In genomic region chr13:29955137-29955650, GRCh38 we compare ENCODE assay signal across 18 cellular contexts.
A peak's percentile ranks its signal among the peaks of the same experiment; 100 is the strongest.
DNase-seq lines count a peak whose midpoint lies in the region; ATAC-seq and TF ChIP-seq lines count a peak whose summit lies in the region.
"Had no signal": no experiment of that assay in that cellular context is flagged by ENCODE, and none has a peak within 500 bp of the region (broad histone marks: within the 10 kb centered on the region; RNA-seq: fewer than 3 reads in every experiment).

No MANE protein-coding gene starts in this region.

- H3K27ac ChIP-seq in GM23338 (ENCODE audit: low read depth) (no peak overlapping the region), neuronal stem cell (replicated peaks; ENCODE audit: low read length) (no peak overlapping the region), upper lobe of left lung (no peak overlapping the region)
- H3K27ac ChIP-seq: pancreas, right atrium auricular region, thoracic aorta had no signal

- H2AFZ ChIP-seq in GM23338 (peak overlapping the region; percentile 56; the same call in 1 of the 2 replicates), neuronal stem cell (ENCODE audit: low read length) (no peak overlapping the region)

- H3K4me3 ChIP-seq in GM23338 (no peak overlapping the region), neuronal stem cell (ENCODE audit: low read length in 2 of 2) (no peak overlapping the region), upper lobe of left lung (no peak overlapping the region)
- H3K4me3 ChIP-seq: pancreas, right atrium auricular region, thoracic aorta had no signal

- H3K4me1 Mint-ChIP-seq in activated naive CD4-positive, alpha-beta T cell treated with anti-CD3 and anti-CD28 coated beads for 36 hours (ENCODE audit: low read depth): peaks cover 24% of the 10 kb centered on the region
- H3K4me1 Mint-ChIP-seq in GM23338: peaks cover 39% of the 10 kb centered on the region

- H3K27me3 ChIP-seq in GM23338 (ENCODE audit: insufficient read depth): no peaks in the 10 kb centered on the region
- H3K27me3 ChIP-seq in neuronal stem cell (ENCODE audit: control insufficient read depth in 3 of 3, insufficient read depth in 3 of 3, low read depth in 1 of 3, low read length in 3 of 3): peaks cover 0 to 9% (median 0%) of the 10 kb centered on the region in 3 experiments
- no peaks in the 10 kb centered on the region for H3K27me3 ChIP-seq in upper lobe of left lung
- H3K27me3 ChIP-seq: pancreas, right atrium auricular region had no signal

- H3K9me3 Mint-ChIP-seq in activated naive CD4-positive, alpha-beta T cell treated with anti-CD3 and anti-CD28 coated beads for 36 hours: no peaks in the 10 kb centered on the region
- no peaks in the 10 kb centered on the region for H3K9me3 Mint-ChIP-seq in GM23338
- H3K9me3 Mint-ChIP-seq in activated naive CD4-positive, alpha-beta T cell treated with anti-CD3 and anti-CD28 coated beads, Interleukin-2, amount 50 U/mL, for 72 hours: no peaks in the 10 kb centered on the region
- H3K9me3 Mint-ChIP-seq: HFFc6; mesothelial cell of epicardium; nephron; stimulated activated naive B cell treated with anti-CD40 and anti-IgM and Interleukin-4, amounts not matched to agents 10 μg/mL and 1 μg/mL and 100 μg/mL, for 72 hours had no signal

- H2AK5ac ChIP-seq in neuronal stem cell (ENCODE audit: low read depth, low read length): no peak overlapping the region

- H3K4me1 ChIP-seq in GM23338 (ENCODE audit: insufficient read depth) (peaks cover 33% of the 10 kb centered on the region), neuronal stem cell (ENCODE audit: control insufficient read depth in 2 of 2, insufficient read depth in 1 of 2, low read depth in 1 of 2, low read length in 2 of 2) (peaks cover 0 to 7% of the 10 kb centered on the region in 2 donors), upper lobe of left lung (peaks cover 0 to 3% (median 0%) of the 10 kb centered on the region in 4 donors)
- H3K4me1 ChIP-seq: pancreas, right atrium auricular region had no signal

- peak overlapping the region; percentile 61 for H3K4me3 Mint-ChIP-seq in activated naive CD4-positive, alpha-beta T cell treated with anti-CD3 and anti-CD28 coated beads for 36 hours
- H3K4me3 Mint-ChIP-seq in GM23338: no peak overlapping the region
- H3K4me3 Mint-ChIP-seq: HFFc6, mesothelial cell of epicardium, nephron had no signal

- H2BK120ac ChIP-seq in neuronal stem cell (ENCODE audit: low read depth, low read length): no peak overlapping the region

- intact Hi-C loops in activated naive CD4-positive, alpha-beta T cell treated with anti-CD3 and anti-CD28 coated beads for 36 hours (cut with micrococcal nuclease): no loop called here

- H2BK5ac ChIP-seq in neuronal stem cell (ENCODE audit: low read length): no peak overlapping the region

- no peak overlapping the region for H3K18ac ChIP-seq in neuronal stem cell (ENCODE audit: low read length)

- no CpG with 5 or more reads among the region's 2 CpGs for WGBS in neuronal stem cell (ENCODE audit: extremely low coverage in 2 of 2, insufficient read length in 2 of 2, insufficient replicate concordance in 1 of 2), 2 donors
- 67 to 98% methylated on average over 2 of the region's 2 CpGs for WGBS in upper lobe of left lung, 2 donors

- H3K9me3 ChIP-seq in neuronal stem cell (replicated peaks in 1 of 2; ENCODE audit: control insufficient read depth in 2 of 2, insufficient read depth in 1 of 2, low read depth in 1 of 2, low read length in 2 of 2): no peaks in the 10 kb centered on the region
- no peaks in the 10 kb centered on the region for H3K9me3 ChIP-seq in upper lobe of left lung
- H3K9me3 ChIP-seq: pancreas, right atrium auricular region, spleen, thoracic aorta had no signal

- TF ChIP-seq EP300 in upper lobe of left lung (IDR thresholded peaks at IDR 0.05): no peak

- no peak overlapping the region for H3K9ac ChIP-seq in neuronal stem cell (ENCODE audit: low read depth, low read length, poor library complexity)

- H2BK15ac ChIP-seq in neuronal stem cell (ENCODE audit: low read length): no peak overlapping the region

- H3K27ac Mint-ChIP-seq in activated naive CD4-positive, alpha-beta T cell treated with anti-CD3 and anti-CD28 coated beads for 36 hours: no peak overlapping the region
- no peak overlapping the region for H3K27ac Mint-ChIP-seq in GM23338
- peak overlapping the region; percentile 32 to 86 for H3K27ac Mint-ChIP-seq in activated naive CD4-positive, alpha-beta T cell treated with anti-CD3 and anti-CD28 coated beads, Interleukin-2, amount 50 U/mL, for 72 hours
- H3K27ac Mint-ChIP-seq: HFFc6; mesothelial cell of epicardium; nephron; stimulated activated naive B cell treated with anti-CD40 and anti-IgM and Interleukin-4, amounts not matched to agents 10 μg/mL and 1 μg/mL and 100 μg/mL, for 72 hours had no signal

- H3K36me3 ChIP-seq in GM23338 (ENCODE audit: insufficient read depth) (no peaks in the 10 kb centered on the region; the same call in 1 of the 2 replicates), neuronal stem cell (replicated peaks in 1 of 2; ENCODE audit: control insufficient read depth in 2 of 2, insufficient read depth in 2 of 2, low read length in 2 of 2) (no peaks in the 10 kb centered on the region), upper lobe of left lung (no peaks in the 10 kb centered on the region)
- H3K36me3 ChIP-seq: pancreas, right atrium auricular region, spleen, thoracic aorta had no signal

- TF ChIP-seq CTCF in GM23338 (conservative IDR thresholded peaks at IDR 0.05; ENCODE audit: low read depth in 2 of 2) (peak in 1 of 2 experiments; percentile 17; a peak in 1 of 4 replicates), upper lobe of left lung (IDR thresholded peaks at IDR 0.05) (no peak)

- no peak overlapping the region for H2BK12ac ChIP-seq in neuronal stem cell (ENCODE audit: low read length)

- ATAC-seq in GM23338 (no peak), upper lobe of left lung (ENCODE audit: low FRiP score in 2 of 2) (no peak)
- ATAC-seq in activated naive CD4-positive, alpha-beta T cell treated with anti-CD3 and anti-CD28 coated beads, Interleukin-2, amount 50 U/mL, for 72 hours: no peak
- ATAC-seq: pancreas had no signal

- H3K9me2 ChIP-seq in GM23338 (ENCODE audit: insufficient read depth): peaks cover 4% of the 10 kb centered on the region; the same call in 1 of the 2 replicates

- no peaks in the 10 kb centered on the region for H3K79me1 ChIP-seq in neuronal stem cell (ENCODE audit: low read depth, low read length)

- TF ChIP-seq POLR2A in upper lobe of left lung (IDR thresholded peaks at IDR 0.05): no peak

- CTCF ChIA-PET in activated naive CD4-positive, alpha-beta T cell treated with anti-CD3 and anti-CD28 coated beads for 36 hours (lab: Charles Lee): interaction anchor here (1.0 to 1.7 kb wide), 3 partner anchors 18 to 157 kb away, joined by 3 to 6 read pairs (median 3); no protein-coding TSS in a partner anchor

- no peak overlapping the region for H4K8ac ChIP-seq in neuronal stem cell (ENCODE audit: low read depth, low read length)

- DNase-seq in activated naive CD4-positive, alpha-beta T cell treated with anti-CD3 and anti-CD28 coated beads for 36 hours: no peak
- DNase-seq in activated naive CD4-positive, alpha-beta T cell treated with Interleukin-2 at 50 U/mL for 16 hours: no peak
- DNase-seq in GM23338 (ENCODE audit: low spot score) (no peak), neuronal stem cell (ENCODE audit: low spot score) (no peak), upper lobe of left lung (no peak), COLO668 (lab: John Stamatoyannopoulos, UW; ENCODE audit: unreplicated experiment) (no peak)
- no peak for DNase-seq in activated naive CD4-positive, alpha-beta T cell treated with anti-CD3 and anti-CD28 coated beads, Interleukin-2, amount 50 U/mL, for 72 hours (ENCODE audit: low spot score in 2 of 2)
- DNase-seq: HFFc6; NCI-H1092 treated with DMSO at 0.1 percent for 48 hours; NCI-H2081; NCI-H345; pancreas; spleen; stimulated activated naive B cell treated with anti-CD40 and anti-IgM and Interleukin-4, amounts not matched to agents 10 μg/mL and 1 μg/mL and 100 μg/mL, for 72 hours had no signal

- no peak overlapping the region for H4K91ac ChIP-seq in neuronal stem cell (ENCODE audit: low read depth, low read length, poor library complexity)

- H3K4ac ChIP-seq in neuronal stem cell (ENCODE audit: low read length): no peak overlapping the region

- H3K14ac ChIP-seq in neuronal stem cell (ENCODE audit: low read length): no peak overlapping the region

- H3K79me2 ChIP-seq in GM23338 (replicated peaks; ENCODE audit: insufficient read depth): no peaks in the 10 kb centered on the region

- H3K27me3 Mint-ChIP-seq in activated naive CD4-positive, alpha-beta T cell treated with anti-CD3 and anti-CD28 coated beads for 36 hours (ENCODE audit: low read depth): no peaks in the 10 kb centered on the region
- H3K27me3 Mint-ChIP-seq in GM23338 (ENCODE audit: insufficient read depth, low read depth, poor library complexity): peaks cover 4% of the 10 kb centered on the region

- peak overlapping the region; percentile 6 for H3K23ac ChIP-seq in neuronal stem cell (ENCODE audit: low read depth, low read length, poor library complexity)

- no peaks in the 10 kb centered on the region for H4K20me1 ChIP-seq in GM23338 (replicated peaks; ENCODE audit: insufficient read depth)

- H3K36me3 Mint-ChIP-seq in activated naive CD4-positive, alpha-beta T cell treated with anti-CD3 and anti-CD28 coated beads for 36 hours (ENCODE audit: low read depth): no peaks in the 10 kb centered on the region
- no peaks in the 10 kb centered on the region for H3K36me3 Mint-ChIP-seq in GM23338 (ENCODE audit: low read depth)
- H3K36me3 Mint-ChIP-seq in activated naive CD4-positive, alpha-beta T cell treated with anti-CD3 and anti-CD28 coated beads, Interleukin-2, amount 50 U/mL, for 72 hours: peaks cover 0 to 10% of the 10 kb centered on the region in 2 donors
- H3K36me3 Mint-ChIP-seq: mesothelial cell of epicardium; stimulated activated naive B cell treated with anti-CD40 and anti-IgM and Interleukin-4, amounts not matched to agents 10 μg/mL and 1 μg/mL and 100 μg/mL, for 72 hours had no signal

- no peaks in the 10 kb centered on the region for H3F3A ChIP-seq in GM23338 (replicated peaks; ENCODE audit: low read depth)

- H3K4me2 ChIP-seq in GM23338 (no peak overlapping the region), neuronal stem cell (ENCODE audit: insufficient read depth, low read length, poor library complexity, severe bottlenecking) (no peak overlapping the region)

TF ChIP-seq in GM23338, 12 proteins besides CTCF, POLR2A, EP300 and RAD21 (continues in another document):
- TF ChIP-seq ETS1 (IDR thresholded peaks at IDR 0.05) (no peak), EZH2 (IDR thresholded peaks at IDR 0.05; ENCODE audit: low read depth, unreplicated experiment) (no peak), POLR2AphosphoS5 (IDR thresholded peaks at IDR 0.05; ENCODE audit: low read depth) (no peak)

Comparison
In these comparisons a context has a peak if more than half of its experiments do, and no peak if none do; other contexts are left out.
1. H3K27ac Mint-ChIP-seq: peak in activated naive CD4-positive, alpha-beta T cell treated with anti-CD3 and anti-CD28 coated beads, Interleukin-2, amount 50 U/mL, for 72 hours (2 of 2); none in activated naive CD4-positive, alpha-beta T cell treated with anti-CD3 and anti-CD28 coated beads for 36 hours (single experiment) and GM23338 (single experiment).